ENCODE assay signal across 17 cellular contexts in the genomic region with DNA sequence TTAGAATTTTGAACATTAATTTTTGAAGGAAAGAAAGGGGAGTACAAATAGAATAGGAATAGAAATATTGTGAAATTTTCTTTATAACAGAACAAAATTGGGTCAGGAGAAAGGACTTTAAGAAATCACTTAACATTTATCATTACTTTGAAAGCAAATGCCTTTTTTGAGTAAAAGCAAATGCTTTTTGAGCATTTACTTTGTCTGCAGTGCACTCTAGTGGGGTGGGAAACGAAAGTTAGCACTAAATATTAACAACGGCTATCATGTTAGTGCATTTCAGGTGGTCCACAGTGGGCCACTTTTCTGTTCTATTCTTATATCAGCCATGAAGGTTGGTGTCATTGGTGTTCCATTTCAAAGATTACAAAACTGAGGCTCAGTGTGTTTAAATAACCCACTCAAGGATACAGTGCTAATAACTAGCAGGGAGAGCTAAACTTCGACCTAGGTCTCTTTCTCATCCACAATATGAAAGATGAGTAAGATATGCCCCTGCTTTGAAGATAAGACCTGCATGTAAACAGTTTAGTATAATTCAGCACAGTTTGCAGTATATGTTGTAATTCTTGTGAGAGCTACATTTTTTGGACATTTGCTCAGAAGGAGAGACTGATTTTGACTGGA.
"Had no signal": no experiment of that assay in that cellular context is flagged by ENCODE, and none has a peak within 500 bp of the region (broad histone marks: within the 10 kb centered on the region; RNA-seq: fewer than 3 reads in every experiment).

No MANE protein-coding gene starts in this region.

- H3K9me3 Mint-ChIP-seq: activated T-helper 17 cell treated with anti-CD3 and anti-CD28 coated beads, Interleukin-2, amount 50 U/mL, for 72 hours; effector memory CD8-positive, alpha-beta T cell; naive thymus-derived CD8-positive, alpha-beta T cell; stimulated activated effector memory CD8-positive, alpha-beta T cell treated with anti-CD3 and anti-CD28 coated beads, Interleukin-12 subunit alpha, Interleukin-12 subunit beta, amount 100 ng/mL, for 72 hours had no signal

- H3K4me3 Mint-ChIP-seq: activated T-helper 17 cell treated with anti-CD3 and anti-CD28 coated beads, Interleukin-2, amount 50 U/mL, for 72 hours; effector memory CD8-positive, alpha-beta T cell; naive thymus-derived CD8-positive, alpha-beta T cell; stimulated activated effector memory CD8-positive, alpha-beta T cell treated with anti-CD3 and anti-CD28 coated beads, Interleukin-12 subunit alpha, Interleukin-12 subunit beta, amount 100 ng/mL, for 72 hours had no signal

- H3K27ac Mint-ChIP-seq: activated T-helper 17 cell treated with anti-CD3 and anti-CD28 coated beads, Interleukin-2, amount 50 U/mL, for 72 hours; stimulated activated effector memory CD8-positive, alpha-beta T cell treated with anti-CD3 and anti-CD28 coated beads, Interleukin-12 subunit alpha, Interleukin-12 subunit beta, amount 100 ng/mL, for 72 hours had no signal

- H3K4me1 Mint-ChIP-seq: activated T-helper 17 cell treated with anti-CD3 and anti-CD28 coated beads, Interleukin-2, amount 50 U/mL, for 72 hours had no signal

- H3K27ac ChIP-seq: gastroesophageal sphincter, left lung, SJSA1, transverse colon had no signal

- H3K4me3 ChIP-seq: gastroesophageal sphincter, left lung, SJSA1, transverse colon had no signal

- H3K9me3 ChIP-seq: gastroesophageal sphincter, left lung, SJSA1, transverse colon had no signal

- H3K27me3 Mint-ChIP-seq: activated T-helper 17 cell treated with anti-CD3 and anti-CD28 coated beads, Interleukin-2, amount 50 U/mL, for 72 hours; effector memory CD8-positive, alpha-beta T cell; naive thymus-derived CD8-positive, alpha-beta T cell had no signal

- H3K27me3 ChIP-seq: gastroesophageal sphincter, left lung, SJSA1, transverse colon had no signal

- ATAC-seq: activated T-helper 17 cell treated with anti-CD3 and anti-CD28 coated beads, Interleukin-2, amount 50 U/mL, for 72 hours; effector memory CD8-positive, alpha-beta T cell; gastroesophageal sphincter; left lung; naive thymus-derived CD8-positive, alpha-beta T cell; stimulated activated effector memory CD8-positive, alpha-beta T cell treated with anti-CD3 and anti-CD28 coated beads, Interleukin-12 subunit alpha, Interleukin-12 subunit beta, amount 100 ng/mL, for 72 hours had no signal

- H3K36me3 ChIP-seq: gastroesophageal sphincter, left lung, SJSA1, transverse colon had no signal

- H3K36me3 Mint-ChIP-seq: naive thymus-derived CD8-positive, alpha-beta T cell; stimulated activated effector memory CD8-positive, alpha-beta T cell treated with anti-CD3 and anti-CD28 coated beads, Interleukin-12 subunit alpha, Interleukin-12 subunit beta, amount 100 ng/mL, for 72 hours had no signal

- FAIRE-seq: keratinocyte had no signal

- DNase-seq: activated CD4-positive, alpha-beta T cell treated with anti-CD3 and anti-CD28 coated beads for 48 hours; activated naive CD4-positive, alpha-beta T cell treated with Interleukin-2 at 50 U/mL for 16 hours; central memory CD4-positive, alpha-beta T cell; cortex of kidney; effector memory CD8-positive, alpha-beta T cell; left lung; mesenchymal stem cell; naive thymus-derived CD8-positive, alpha-beta T cell; stimulated activated CD4-positive, alpha-beta T cell treated with anti-CD3 and anti-CD28 coated beads, Interleukin-12 subunit alpha, Interleukin-12 subunit beta, amount 100 ng/mL, for 4 hours; stimulated activated CD4-positive, alpha-beta T cell treated with anti-CD3 and anti-CD28 coated beads, Interleukin-2, amount 100 ng/mL, for 24 hours; T-helper 2 cell; transverse colon had no signal
